In the genomic region with DNA sequence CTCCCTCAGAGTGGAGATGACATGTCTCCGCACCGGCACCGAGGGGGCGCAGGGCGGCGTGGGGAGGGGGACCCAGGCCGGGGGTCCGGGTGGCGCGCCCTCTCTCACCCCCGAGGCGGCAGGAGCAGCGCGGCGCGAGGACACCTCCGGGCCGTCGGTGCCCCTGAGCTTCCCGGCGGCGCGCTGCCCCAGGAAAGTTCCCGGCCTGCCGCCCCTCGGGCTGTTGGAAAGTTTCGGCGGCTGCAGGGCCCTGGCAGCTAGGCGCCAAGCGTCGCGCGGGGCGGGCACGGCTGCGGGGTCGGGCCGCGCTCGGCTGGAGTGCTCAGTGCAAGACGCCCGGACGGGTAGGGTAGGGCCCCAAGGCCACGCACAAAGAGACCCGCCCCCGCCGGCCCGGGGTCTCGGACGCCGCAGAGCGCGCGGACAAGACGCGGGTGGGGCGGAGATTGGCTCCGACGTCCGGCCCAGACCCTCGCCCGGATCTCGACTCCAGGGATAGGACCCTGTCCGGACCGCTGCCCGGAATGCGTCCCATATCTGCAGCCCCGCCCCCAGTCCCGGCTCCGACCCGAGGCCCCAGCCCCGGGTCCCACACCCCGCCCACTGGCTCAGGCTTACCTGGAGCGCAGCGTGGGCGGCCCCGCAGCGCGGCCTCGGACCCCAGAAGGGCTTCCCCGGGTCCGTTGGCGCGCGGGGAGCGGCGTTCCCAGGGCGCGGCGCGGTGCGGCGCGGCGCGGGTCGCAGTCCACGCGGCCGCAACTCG, we compare ENCODE assay signal across 2 cellular contexts.
TF ChIP-seq lines count a peak whose summit lies in the region.

No MANE protein-coding gene starts in this region.

TF ChIP-seq in SK-N-SH, 30 proteins besides CTCF, POLR2A, EP300 and RAD21 (continued from another document):
- TF ChIP-seq GABPA (IDR thresholded peaks at IDR 0.05; ENCODE audit: low read depth) (no peak), NRF1 (IDR thresholded peaks at IDR 0.05; ENCODE audit: low read depth, low read length) (no peak), NFIC (IDR thresholded peaks at IDR 0.05; ENCODE audit: borderline replicate concordance) (no peak), FOXJ3 (CRISPR knock-in tag; IDR thresholded peaks at IDR 0.05) (no peak), JUND (IDR thresholded peaks at IDR 0.05) (no peak), SIN3A (IDR thresholded peaks at IDR 0.05; ENCODE audit: borderline replicate concordance, low read depth, low read length) (no peak), MEF2A (IDR thresholded peaks at IDR 0.05; ENCODE audit: borderline replicate concordance, low read depth) (no peak), CHD2 (IDR thresholded peaks at IDR 0.05; ENCODE audit: low read length, partially characterized antibody) (no peak), RXRA (IDR thresholded peaks at IDR 0.05; ENCODE audit: borderline replicate concordance, low read depth) (no peak), ELF1 (IDR thresholded peaks at IDR 0.05) (no peak)
- TF ChIP-seq, protein P1, sequence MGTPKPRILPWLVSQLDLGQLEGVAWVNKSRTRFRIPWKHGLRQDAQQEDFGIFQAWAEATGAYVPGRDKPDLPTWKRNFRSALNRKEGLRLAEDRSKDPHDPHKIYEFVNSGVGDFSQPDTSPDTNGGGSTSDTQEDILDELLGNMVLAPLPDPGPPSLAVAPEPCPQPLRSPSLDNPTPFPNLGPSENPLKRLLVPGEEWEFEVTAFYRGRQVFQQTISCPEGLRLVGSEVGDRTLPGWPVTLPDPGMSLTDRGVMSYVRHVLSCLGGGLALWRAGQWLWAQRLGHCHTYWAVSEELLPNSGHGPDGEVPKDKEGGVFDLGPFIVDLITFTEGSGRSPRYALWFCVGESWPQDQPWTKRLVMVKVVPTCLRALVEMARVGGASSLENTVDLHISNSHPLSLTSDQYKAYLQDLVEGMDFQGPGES (IDR thresholded peaks at IDR 0.05; ENCODE audit: low read depth, low read length): no peak
- TF ChIP-seq, protein P2, sequence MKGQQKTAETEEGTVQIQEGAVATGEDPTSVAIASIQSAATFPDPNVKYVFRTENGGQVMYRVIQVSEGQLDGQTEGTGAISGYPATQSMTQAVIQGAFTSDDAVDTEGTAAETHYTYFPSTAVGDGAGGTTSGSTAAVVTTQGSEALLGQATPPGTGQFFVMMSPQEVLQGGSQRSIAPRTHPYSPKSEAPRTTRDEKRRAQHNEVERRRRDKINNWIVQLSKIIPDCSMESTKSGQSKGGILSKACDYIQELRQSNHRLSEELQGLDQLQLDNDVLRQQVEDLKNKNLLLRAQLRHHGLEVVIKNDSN (IDR thresholded peaks at IDR 0.05; ENCODE audit: borderline replicate concordance, low read depth): no peak

TF ChIP-seq in SK-N-SH treated with all-trans-retinoic acid at 6 μM for 48 hours, 23 proteins besides CTCF, POLR2A, EP300 and RAD21 (continued from another document):
- TF ChIP-seq, protein P3, sequence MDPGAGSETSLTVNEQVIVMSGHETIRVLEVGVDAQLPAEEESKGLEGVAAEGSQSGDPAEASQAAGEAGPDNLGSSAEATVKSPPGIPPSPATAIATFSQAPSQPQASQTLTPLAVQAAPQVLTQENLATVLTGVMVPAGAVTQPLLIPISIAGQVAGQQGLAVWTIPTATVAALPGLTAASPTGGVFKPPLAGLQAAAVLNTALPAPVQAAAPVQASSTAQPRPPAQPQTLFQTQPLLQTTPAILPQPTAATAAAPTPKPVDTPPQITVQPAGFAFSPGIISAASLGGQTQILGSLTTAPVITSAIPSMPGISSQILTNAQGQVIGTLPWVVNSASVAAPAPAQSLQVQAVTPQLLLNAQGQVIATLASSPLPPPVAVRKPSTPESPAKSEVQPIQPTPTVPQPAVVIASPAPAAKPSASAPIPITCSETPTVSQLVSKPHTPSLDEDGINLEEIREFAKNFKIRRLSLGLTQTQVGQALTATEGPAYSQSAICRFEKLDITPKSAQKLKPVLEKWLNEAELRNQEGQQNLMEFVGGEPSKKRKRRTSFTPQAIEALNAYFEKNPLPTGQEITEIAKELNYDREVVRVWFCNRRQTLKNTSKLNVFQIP (CRISPR knock-in tag; IDR thresholded peaks at IDR 0.05; ENCODE audit: borderline replicate concordance, low read depth): no peak
- TF ChIP-seq ISL1 (CRISPR knock-in tag; IDR thresholded peaks at IDR 0.05) (no peak), ESRRG (CRISPR knock-in tag; IDR thresholded peaks at IDR 0.05) (no peak), ZNF8 (CRISPR knock-in tag; IDR thresholded peaks at IDR 0.05) (no peak)
